14 cellular contexts compared by ENCODE assay signal in the genomic region with DNA sequence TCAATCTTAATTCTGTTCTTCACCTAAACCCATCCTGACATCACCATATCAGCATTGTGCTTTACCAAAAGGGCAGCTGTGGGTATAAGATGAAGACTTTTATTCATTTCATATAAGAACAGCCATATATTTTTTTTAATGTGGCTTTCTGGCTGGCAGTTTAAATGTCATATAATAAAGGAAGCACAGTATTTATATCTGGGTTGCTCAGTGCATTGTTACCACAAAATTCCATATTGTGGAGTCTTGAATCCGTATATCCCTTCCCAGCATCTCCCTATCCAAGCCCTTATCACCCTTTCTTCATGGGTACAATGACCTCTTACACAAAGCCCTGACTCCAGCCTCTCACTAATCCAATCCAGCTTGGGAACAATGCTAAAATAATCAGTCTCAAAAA.
DNase-seq lines count a peak whose midpoint lies in the region; ATAC-seq and TF ChIP-seq lines count a peak whose summit lies in the region.
"Had no signal": no experiment of that assay in that cellular context is flagged by ENCODE, and none has a peak within 500 bp of the region (broad histone marks: within the 10 kb centered on the region; RNA-seq: fewer than 3 reads in every experiment).

No MANE protein-coding gene starts in this region.

- no peaks in the 10 kb centered on the region for H3K36me3 Mint-ChIP-seq in T-helper 17 cell (ENCODE audit: low read depth)
- H3K36me3 Mint-ChIP-seq: CD4-positive, alpha-beta memory T cell had no signal

- H3K9me2 ChIP-seq in PC-9 (ENCODE audit: insufficient read depth): no peaks in the 10 kb centered on the region

- H3K9me3 ChIP-seq in PC-9 (ENCODE audit: insufficient read depth, low read depth): no peaks in the 10 kb centered on the region
- no peaks in the 10 kb centered on the region for H3K9me3 ChIP-seq in T-helper 17 cell (ENCODE audit: control insufficient read depth, low read length, poor library complexity, severe bottlenecking)
- H3K9me3 ChIP-seq: HAP-1 had no signal

- no peak for TF ChIP-seq CTCF in PC-9 (conservative IDR thresholded peaks at IDR 0.05)

- peak overlapping the region; percentile 61 for H3K4me2 ChIP-seq in PC-9

- no peaks in the 10 kb centered on the region for H3K27me3 ChIP-seq in PC-9 (ENCODE audit: insufficient read depth, low read depth)

- ATAC-seq in T-helper 17 cell (no peak), left lobe of liver (peak; percentile 10), HG03135 (IDR thresholded peaks at IDR 0.05; ENCODE audit: unreplicated experiment) (no peak)

- CTCF ChIA-PET in PC-9 (lab: Charles Lee): no interaction called here

- BruUV-seq in PC-9 (replicated peaks; lab: Mats Ljungman, UMichigan): no TSS peak

- DNase-seq in PC-9: no peak
- DNase-seq in T-helper 17 cell: no peak
- no peak for DNase-seq in left lobe of liver (ENCODE audit: low spot score)
- DNase-seq in stimulated activated naive CD4-positive, alpha-beta T cell (lab: John Stamatoyannopoulos, UW): no peak
- DNase-seq in NCI-H2107 (lab: John Stamatoyannopoulos, UW): no peak
- DNase-seq: C1 segment of cervical spinal cord; CD4-positive, alpha-beta memory T cell; COR-L47; DMS153; DND-41; GOT3; HFFc6 had no signal

- no peaks in the 10 kb centered on the region for H4K20me1 ChIP-seq in PC-9 (ENCODE audit: insufficient read depth)

- H3K4me1 ChIP-seq in PC-9 (replicated peaks; ENCODE audit: insufficient read depth): peaks cover 16% of the 10 kb centered on the region

- H3K27ac ChIP-seq in PC-9: peak overlapping the region; percentile 52

- H3K79me2 ChIP-seq in PC-9 (ENCODE audit: low read depth): no peaks in the 10 kb centered on the region

- no peak overlapping the region for H3K4me3 ChIP-seq in PC-9
- H3K4me3 ChIP-seq: HAP-1 had no signal

- peak overlapping the region; percentile 8 for H3K27ac Mint-ChIP-seq in T-helper 17 cell
- H3K27ac Mint-ChIP-seq: CD4-positive, alpha-beta memory T cell; HFFc6 had no signal

- H3K4me1 Mint-ChIP-seq in T-helper 17 cell: no peaks in the 10 kb centered on the region
- H3K4me1 Mint-ChIP-seq: CD4-positive, alpha-beta memory T cell had no signal

- H3K4me3 Mint-ChIP-seq in T-helper 17 cell: no peak overlapping the region
- H3K4me3 Mint-ChIP-seq: CD4-positive, alpha-beta memory T cell; HFFc6 had no signal

- H3F3A ChIP-seq in PC-9 (ENCODE audit: insufficient read depth, low read depth): peaks cover 11% of the 10 kb centered on the region

- POLR2A ChIA-PET in PC-9 (lab: Charles Lee; ENCODE audit: unreplicated experiment): no interaction called here

- 0 out of 2 replicates have a peak overlapping the region, but pooled peaks have one; percentile 61 for H2AFZ ChIP-seq in PC-9

- H3K36me3 ChIP-seq in PC-9 (ENCODE audit: low read depth): no peaks in the 10 kb centered on the region
- H3K36me3 ChIP-seq: HAP-1 had no signal

- intact Hi-C loops in PC-9 (cut with micrococcal nuclease; ENCODE audit: unreplicated experiment): loop anchor here (5.0 to 10.0 kb wide), 2 partner anchors 221 to 254 kb away; no protein-coding TSS in a partner anchor

- peaks cover 24% of the 10 kb centered on the region for H3K27me3 Mint-ChIP-seq in T-helper 17 cell
